Comparison of ENCODE assay signal across 27 cellular contexts in the genomic region with DNA sequence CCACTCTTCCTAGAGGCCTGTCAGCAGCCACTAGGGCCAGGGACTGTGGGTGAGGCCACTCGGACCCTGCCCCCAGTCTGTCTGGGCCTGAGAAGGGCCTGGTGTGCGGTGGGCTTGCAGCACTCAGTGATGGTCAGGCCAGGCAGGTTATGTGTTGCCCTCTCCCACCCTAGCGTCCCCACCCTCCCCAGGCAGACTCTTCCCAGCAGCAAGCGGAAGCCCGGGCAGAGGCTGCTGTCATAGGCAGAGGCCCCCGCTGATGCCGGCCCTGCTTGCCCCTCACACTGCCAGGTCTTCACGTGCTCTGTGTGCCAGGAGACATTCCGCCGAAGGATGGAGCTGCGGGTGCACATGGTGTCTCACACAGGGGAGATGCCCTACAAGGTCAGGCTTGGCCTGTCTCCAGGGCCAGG. TPM values are rescaled to one million over a fixed set of nuclear protein-coding genes. Genes with fewer than 3 reads are reported as not detected.
A peak's percentile ranks its signal among the peaks of the same experiment; 100 is the strongest.
DNase-seq lines count a peak whose midpoint lies in the region; ATAC-seq and TF ChIP-seq lines count a peak whose summit lies in the region.
"Had no signal": no experiment of that assay in that cellular context is flagged by ENCODE, and none has a peak within 500 bp of the region (broad histone marks: within the 10 kb centered on the region; RNA-seq: fewer than 3 reads in every experiment).

No MANE protein-coding gene starts in this region.

- H3K27me3 Mint-ChIP-seq in activated T-cell treated with anti-CD3 and anti-CD28 coated beads, Interleukin-2, amount 50 U/mL, for 24 hours: no peaks in the 10 kb centered on the region
- H3K27me3 Mint-ChIP-seq in activated T-cell treated with anti-CD3 and anti-CD28 coated beads, Interleukin-2, amount 50 U/mL, for 4 hours (ENCODE audit: low read depth): no peaks in the 10 kb centered on the region
- H3K27me3 Mint-ChIP-seq: B cell; effector memory CD8-positive, alpha-beta T cell; memory B cell had no signal

- H3K4me1 Mint-ChIP-seq in activated T-cell treated with anti-CD3 and anti-CD28 coated beads, Interleukin-2, amount 50 U/mL, for 24 hours (ENCODE audit: low read depth): peaks cover 33% of the 10 kb centered on the region
- peaks cover 24% of the 10 kb centered on the region for H3K4me1 Mint-ChIP-seq in activated T-cell treated with anti-CD3 and anti-CD28 coated beads, Interleukin-2, amount 50 U/mL, for 4 hours (ENCODE audit: low read depth)

- H3K4me1 ChIP-seq in tibial artery: peaks cover 0 to 78% (median 65%) of the 10 kb centered on the region in 4 donors

- H3K27ac ChIP-seq in dorsolateral prefrontal cortex: peak overlapping the region in 43 of 59 donors; percentile 2 to 81 (median 57)
- peak overlapping the region; percentile 50 to 86 for H3K27ac ChIP-seq in tibial artery

- no peaks in the 10 kb centered on the region for H3K9me3 Mint-ChIP-seq in activated T-cell treated with anti-CD3 and anti-CD28 coated beads, Interleukin-2, amount 50 U/mL, for 24 hours
- H3K9me3 Mint-ChIP-seq in activated T-cell treated with anti-CD3 and anti-CD28 coated beads, Interleukin-2, amount 50 U/mL, for 4 hours: no peaks in the 10 kb centered on the region
- H3K9me3 Mint-ChIP-seq: activated naive CD4-positive, alpha-beta T cell treated with anti-CD3 and anti-CD28 coated beads, Interleukin-2, amount 50 U/mL, for 72 hours; effector memory CD8-positive, alpha-beta T cell; memory B cell had no signal

- TF ChIP-seq CTCF in dorsolateral prefrontal cortex (IDR thresholded peaks at IDR 0.05 in 54 of 56, conservative IDR thresholded peaks at IDR 0.05 in 2 of 56; ENCODE audit: low read depth in 1 of 56, partially characterized antibody in 56 of 56) (no peak), tibial artery (IDR thresholded peaks at IDR 0.05) (no peak)

- no peaks in the 10 kb centered on the region for H3K9me3 ChIP-seq in tibial artery
- H3K9me3 ChIP-seq: suprapubic skin had no signal

- peaks cover 66% of the 10 kb centered on the region for H3K36me3 Mint-ChIP-seq in activated T-cell treated with anti-CD3 and anti-CD28 coated beads, Interleukin-2, amount 50 U/mL, for 24 hours (ENCODE audit: low read depth)
- H3K36me3 Mint-ChIP-seq in activated T-cell treated with anti-CD3 and anti-CD28 coated beads, Interleukin-2, amount 50 U/mL, for 4 hours (ENCODE audit: insufficient read depth): peaks cover 4% of the 10 kb centered on the region
- H3K36me3 Mint-ChIP-seq: activated naive CD4-positive, alpha-beta T cell treated with anti-CD3 and anti-CD28 coated beads, Interleukin-2, amount 50 U/mL, for 72 hours had no signal

- no peak for ATAC-seq in activated T-cell treated with anti-CD3 and anti-CD28 coated beads, Interleukin-2, amount 50 U/mL, for 4 hours
- ATAC-seq in left lobe of liver: no peak
- ATAC-seq: activated naive CD4-positive, alpha-beta T cell treated with anti-CD3 and anti-CD28 coated beads, Interleukin-2, amount 50 U/mL, for 72 hours; effector memory CD8-positive, alpha-beta T cell; esophagus mucosa; GM12878; sciatic nerve had no signal

- H3K4me3 ChIP-seq in dorsolateral prefrontal cortex (no peak overlapping the region), tibial artery (no peak overlapping the region)
- H3K4me3 ChIP-seq: GM12878, suprapubic skin had no signal

- intact Hi-C loops in dorsolateral prefrontal cortex (cut with DNase I): no loop called here
- intact Hi-C loops in tibial artery (cut with DNase I; ENCODE audit: low total_unique reads): loop anchor here (10.0 kb wide), 1 partner anchor 48 kb away; no protein-coding TSS in a partner anchor

- no peaks in the 10 kb centered on the region for H3K27me3 ChIP-seq in dorsolateral prefrontal cortex
- H3K27me3 ChIP-seq in tibial artery: no peaks in the 10 kb centered on the region
- H3K27me3 ChIP-seq: suprapubic skin had no signal

- H3K36me3 ChIP-seq in tibial artery: peaks cover 28 to 56% (median 43%) of the 10 kb centered on the region in 3 donors

- H3K27ac Mint-ChIP-seq in activated T-cell treated with anti-CD3 and anti-CD28 coated beads, Interleukin-2, amount 50 U/mL, for 24 hours: peak overlapping the region; percentile 59
- H3K27ac Mint-ChIP-seq: B cell had no signal

- no peak overlapping the region for H3K4me3 Mint-ChIP-seq in activated T-cell treated with anti-CD3 and anti-CD28 coated beads, Interleukin-2, amount 50 U/mL, for 24 hours
- H3K4me3 Mint-ChIP-seq in activated T-cell treated with anti-CD3 and anti-CD28 coated beads, Interleukin-2, amount 50 U/mL, for 4 hours: no peak overlapping the region
- H3K4me3 Mint-ChIP-seq: B cell; effector memory CD8-positive, alpha-beta T cell; memory B cell had no signal

- no peak for DNase-seq in activated T-cell treated with anti-CD3 and anti-CD28 coated beads, Interleukin-2, amount 50 U/mL, for 24 hours
- no peak for DNase-seq in activated T-cell treated with anti-CD3 and anti-CD28 coated beads, Interleukin-2, amount 50 U/mL, for 4 hours
- DNase-seq in dorsolateral prefrontal cortex (no peak), left lobe of liver (ENCODE audit: low spot score) (peak; percentile 46), tibial artery (no peak), NCI-H510A (lab: John Stamatoyannopoulos, UW) (no peak), dermis blood vessel endothelial cell (no peak), kidney glomerular epithelial cell (lab: John Stamatoyannopoulos, UW) (no peak)
- DNase-seq: COR-L47; DND-41; effector memory CD8-positive, alpha-beta T cell; Karpas-422; NCI-H187; NCI-H69; SHP77; stimulated activated CD8-positive, alpha-beta memory T cell treated with anti-CD3 and anti-CD28 coated beads, Interleukin-4, amount 100 ng/mL, for 48 hours; T-helper 1 cell had no signal

RNA-seq across cellular contexts. Expression of gene ZBTB48, which starts 6.6 kb away (rescaled TPM):
- 10 to 100 TPM; 32.1 to 37.6 (median 33.7) TPM for total RNA-seq in activated T-cell treated with anti-CD3 and anti-CD28 coated beads, Interleukin-2, amount 50 U/mL, for 4 hours
- total RNA-seq in dorsolateral prefrontal cortex (10 to 100 TPM; 19.2 to 51.0 (median 30.1) TPM), left lobe of liver (38.4 TPM), dermis blood vessel endothelial cell (12.0 and 22.5 TPM in 2 replicates)

RNA-seq across cellular contexts. Expression of gene KLHL21, which starts 16.3 kb away (rescaled TPM):
- total RNA-seq in activated T-cell treated with anti-CD3 and anti-CD28 coated beads, Interleukin-2, amount 50 U/mL, for 4 hours: 10 to 100 TPM; 49.5 to 54.9 (median 51.4) TPM
- total RNA-seq in dorsolateral prefrontal cortex (10 to 100 TPM; 36.4 to 92.8 (median 52.5) TPM), left lobe of liver (20.0 TPM), dermis blood vessel endothelial cell (25.9 and 31.7 TPM in 2 replicates)

RNA-seq across cellular contexts. Expression of gene PHF13, which starts 27.1 kb away (rescaled TPM):
- 10 to 100 TPM; 10.5 to 14.4 (median 10.9) TPM for total RNA-seq in activated T-cell treated with anti-CD3 and anti-CD28 coated beads, Interleukin-2, amount 50 U/mL, for 4 hours
- 10 to 100 TPM in 117 of 120 experiments, 1 to 10 TPM in 3; 9.4 to 21.9 (median 13.0) TPM for total RNA-seq in dorsolateral prefrontal cortex
- 5.5 TPM for total RNA-seq in left lobe of liver
- total RNA-seq in dermis blood vessel endothelial cell: 10.2 and 16.7 TPM in 2 replicates

RNA-seq across cellular contexts. Expression of gene TAS1R1, which starts 31.3 kb away (rescaled TPM):
- not detected for total RNA-seq in activated T-cell treated with anti-CD3 and anti-CD28 coated beads, Interleukin-2, amount 50 U/mL, for 4 hours
- total RNA-seq in dorsolateral prefrontal cortex (under 1 TPM in 22 of 120 experiments, not detected in 98; 0.14 to 0.78 (median 0.32) TPM), left lobe of liver (0.05 TPM), dermis blood vessel endothelial cell (under 0.01 TPM in 1 of 2 replicates, not detected in the other)
- total RNA-seq: A172; activated naive CD4-positive, alpha-beta T cell treated with anti-CD3 and anti-CD28 coated beads, Interleukin-2, amount 50 U/mL, for 72 hours; B cell; esophagus mucosa; GM12878; HT1080; kidney epithelial cell; sciatic nerve had no signal

RNA-seq across cellular contexts. Expression of gene NOL9, which starts 32.1 kb away (rescaled TPM):
- 10 to 100 TPM; 69.3 to 80.2 (median 76.5) TPM for total RNA-seq in activated T-cell treated with anti-CD3 and anti-CD28 coated beads, Interleukin-2, amount 50 U/mL, for 4 hours
- total RNA-seq in dorsolateral prefrontal cortex (10 to 100 TPM; 24.8 to 48.9 (median 33.6) TPM), left lobe of liver (11.1 TPM), dermis blood vessel endothelial cell (27.1 and 30.6 TPM in 2 replicates)
